In genomic region chr10:62243647-62243997, GRCh38 we compare ENCODE assay signal across 1 cellular context.
TF ChIP-seq lines count a peak whose summit lies in the region.

No MANE protein-coding gene starts in this region.

TF ChIP-seq in IMR-90, 13 proteins besides CTCF, POLR2A, EP300 and RAD21 (continued from another document):
- TF ChIP-seq BHLHE40 (IDR thresholded peaks at IDR 0.05; ENCODE audit: low read depth, low read length) = no peak
- TF ChIP-seq RCOR1 (IDR thresholded peaks at IDR 0.05; ENCODE audit: insufficient replicate concordance, low read length) = no peak
- TF ChIP-seq FOS (IDR thresholded peaks at IDR 0.05; ENCODE audit: low read depth, low read length) = no peak
- no peak for TF ChIP-seq NFE2L2 (IDR thresholded peaks at IDR 0.05; ENCODE audit: low read depth, low read length)
